In genomic region chr9:92325269-92325990, GRCh38 we compare ENCODE assay signal across 8 cellular contexts. TPM values are rescaled to one million over a fixed set of nuclear protein-coding genes. Genes with fewer than 3 reads are reported as not detected.
A peak's percentile ranks its signal among the peaks of the same experiment; 100 is the strongest.
DNase-seq lines count a peak whose midpoint lies in the region; ATAC-seq and TF ChIP-seq lines count a peak whose summit lies in the region.

Gene CENPP (plus strand): TSS chr9:92325953.
Gene NOL8 (minus strand): TSS chr9:92325350. CDS start chr9:92324161, 1,189 bp downstream.

- H3K27ac ChIP-seq in RWPE1 = peak within 1 kb of the TSS; percentile 93
- H3K27ac ChIP-seq in naive thymus-derived CD4-positive, alpha-beta T cell (ENCODE audit: low read depth, low read length) = peak within 1 kb of the TSS; percentile 88

- H3K36me3 Mint-ChIP-seq in activated T-helper 17 cell treated with anti-CD3 and anti-CD28 coated beads, Interleukin-2, amount 50 U/mL, for 72 hours (ENCODE audit: low read depth) = peaks cover 52% of the 10 kb centered on the region
- H3K36me3 Mint-ChIP-seq in naive thymus-derived CD4-positive, alpha-beta T cell = peaks cover 0 to 11% (median 7%) of the 10 kb centered on the region in 5 donors
- H3K36me3 Mint-ChIP-seq in stimulated activated naive B cell treated with anti-CD40 and anti-IgM and Interleukin-4, amounts not matched to agents 10 μg/mL and 1 μg/mL and 100 μg/mL, for 72 hours = peaks cover 8 to 21% of the 10 kb centered on the region in 2 donors

- peaks cover 19% of the 10 kb centered on the region for H3K4me1 Mint-ChIP-seq in activated T-helper 17 cell treated with anti-CD3 and anti-CD28 coated beads, Interleukin-2, amount 50 U/mL, for 72 hours
- peaks cover 14 to 41% (median 35%) of the 10 kb centered on the region in 7 donors for H3K4me1 Mint-ChIP-seq in naive thymus-derived CD4-positive, alpha-beta T cell
- peaks cover 23 to 40% of the 10 kb centered on the region in 2 donors for H3K4me1 Mint-ChIP-seq in stimulated activated naive B cell treated with anti-CD40 and anti-IgM and Interleukin-4, amounts not matched to agents 10 μg/mL and 1 μg/mL and 100 μg/mL, for 72 hours

- intact Hi-C loops in naive thymus-derived CD4-positive, alpha-beta T cell (cut with micrococcal nuclease) = loop anchor here (1.0 to 10.0 kb wide), 13 partner anchors 32 to 1841 kb away; partner anchors contain the start of genes IARS1 (in 2 of the 2), SPTLC1 (in 2 of the 2), CARD19 (in 1 of the 2) and FAM120AOS (in 1 of the 2)

- no peaks in the 10 kb centered on the region for H3K9me3 Mint-ChIP-seq in activated T-helper 17 cell treated with anti-CD3 and anti-CD28 coated beads, Interleukin-2, amount 50 U/mL, for 72 hours
- H3K9me3 Mint-ChIP-seq in naive thymus-derived CD4-positive, alpha-beta T cell = no peaks in the 10 kb centered on the region
- H3K9me3 Mint-ChIP-seq in stimulated activated naive B cell treated with anti-CD40 and anti-IgM and Interleukin-4, amounts not matched to agents 10 μg/mL and 1 μg/mL and 100 μg/mL, for 72 hours = no peaks in the 10 kb centered on the region

- peak; percentile 96 for ATAC-seq in activated T-helper 17 cell treated with anti-CD3 and anti-CD28 coated beads, Interleukin-2, amount 50 U/mL, for 72 hours (replicated peaks)
- peak; percentile 95 for ATAC-seq in naive thymus-derived CD4-positive, alpha-beta T cell
- peak; percentile 95 to 96 for ATAC-seq in stimulated activated naive B cell treated with anti-CD40 and anti-IgM and Interleukin-4, amounts not matched to agents 10 μg/mL and 1 μg/mL and 100 μg/mL, for 72 hours (replicated peaks)

- DNase-seq in EL (peak; percentile 89), GOT3 (lab: John Stamatoyannopoulos, UW) (peak; percentile 31), LHCN-M2 (ENCODE audit: low read depth) (peak; percentile 87), RWPE1 (ENCODE audit: low spot score) (peak; percentile 98), fibroblast of mammary gland (ENCODE audit: low read depth) (peak; percentile 89)
- DNase-seq in naive thymus-derived CD4-positive, alpha-beta T cell = peak; percentile 75 to 91 (median 89)
- peak; percentile 86 for DNase-seq in stimulated activated naive B cell treated with anti-CD40 and anti-IgM and Interleukin-4, amounts not matched to agents 10 μg/mL and 1 μg/mL and 100 μg/mL, for 72 hours

- no peak for TF ChIP-seq CTCF in RWPE1 (conservative IDR thresholded peaks at IDR 0.05; ENCODE audit: low read depth)
- no peak for TF ChIP-seq CTCF in fibroblast of mammary gland (conservative IDR thresholded peaks at IDR 0.05; ENCODE audit: control insufficient read depth, insufficient read depth, low read depth, low read length)

- peak within 1 kb of the TSS; percentile 91 for H3K4me3 Mint-ChIP-seq in activated T-helper 17 cell treated with anti-CD3 and anti-CD28 coated beads, Interleukin-2, amount 50 U/mL, for 72 hours
- H3K4me3 Mint-ChIP-seq in naive thymus-derived CD4-positive, alpha-beta T cell = peak within 1 kb of the TSS; percentile 94 to 100 (median 98)
- H3K4me3 Mint-ChIP-seq in stimulated activated naive B cell treated with anti-CD40 and anti-IgM and Interleukin-4, amounts not matched to agents 10 μg/mL and 1 μg/mL and 100 μg/mL, for 72 hours = peak within 1 kb of the TSS; percentile 98 to 100

- H3K4me3 ChIP-seq in fibroblast of mammary gland (ENCODE audit: control insufficient read depth, low read depth, low read length) = peak within 1 kb of the TSS; percentile 83
- H3K4me3 ChIP-seq in naive thymus-derived CD4-positive, alpha-beta T cell (ENCODE audit: low read length) = peak within 1 kb of the TSS; percentile 90

- no peaks in the 10 kb centered on the region for H3K27me3 Mint-ChIP-seq in activated T-helper 17 cell treated with anti-CD3 and anti-CD28 coated beads, Interleukin-2, amount 50 U/mL, for 72 hours
- no peaks in the 10 kb centered on the region for H3K27me3 Mint-ChIP-seq in naive thymus-derived CD4-positive, alpha-beta T cell
- H3K27me3 Mint-ChIP-seq in stimulated activated naive B cell treated with anti-CD40 and anti-IgM and Interleukin-4, amounts not matched to agents 10 μg/mL and 1 μg/mL and 100 μg/mL, for 72 hours = no peaks in the 10 kb centered on the region

- peaks cover 0 to 21% (median 4%) of the 10 kb centered on the region in 3 experiments for H3K36me3 ChIP-seq in naive thymus-derived CD4-positive, alpha-beta T cell (ENCODE audit: control insufficient read depth in 2 of 3, insufficient read depth in 3 of 3, low read length in 3 of 3)

- H3K9me3 ChIP-seq in naive thymus-derived CD4-positive, alpha-beta T cell (ENCODE audit: control insufficient read depth in 2 of 3, low read length in 3 of 3) = no peaks in the 10 kb centered on the region

- POLR2A ChIA-PET in RWPE1 (lab: Yijun Ruan, JAX; ENCODE audit: low non-redundant PET) = interaction anchor here (1.0 kb wide), 1 partner anchor 345 kb away, joined by 4 read pairs; the partner anchor contains the start of gene IPPK
- POLR2A ChIA-PET in naive thymus-derived CD4-positive, alpha-beta T cell (lab: Charles Lee) = interaction anchor here (0.6 to 3.2 kb wide), 16 partner anchors 8 to 1128 kb away, joined by 3 to 18 read pairs (median 4); partner anchors contain the start of genes IARS1, IPPK and SPTLC1

- H3K27ac Mint-ChIP-seq in activated T-helper 17 cell treated with anti-CD3 and anti-CD28 coated beads, Interleukin-2, amount 50 U/mL, for 72 hours = peak within 1 kb of the TSS; percentile 96
- peak within 1 kb of the TSS; percentile 97 to 100 (median 99) for H3K27ac Mint-ChIP-seq in naive thymus-derived CD4-positive, alpha-beta T cell
- H3K27ac Mint-ChIP-seq in stimulated activated naive B cell treated with anti-CD40 and anti-IgM and Interleukin-4, amounts not matched to agents 10 μg/mL and 1 μg/mL and 100 μg/mL, for 72 hours = peak within 1 kb of the TSS; percentile 100

- CTCF ChIA-PET in RWPE1 (lab: Yijun Ruan, JAX) = interaction anchor here (0.6 to 1.0 kb wide), 6 partner anchors 11 to 310 kb away, joined by 3 to 4 read pairs (median 3); no protein-coding TSS in a partner anchor
- CTCF ChIA-PET in naive thymus-derived CD4-positive, alpha-beta T cell (lab: Charles Lee) = no interaction called here

- H3K4me1 ChIP-seq in naive thymus-derived CD4-positive, alpha-beta T cell (ENCODE audit: control insufficient read depth in 2 of 2, insufficient read depth in 2 of 2, low read length in 2 of 2) = peaks cover 11 to 12% of the 10 kb centered on the region in 2 donors

- no peaks in the 10 kb centered on the region for H3K27me3 ChIP-seq in naive thymus-derived CD4-positive, alpha-beta T cell (ENCODE audit: control insufficient read depth in 2 of 2, insufficient read depth in 2 of 2, low read length in 2 of 2)

RNA-seq across cellular contexts. Expression of gene CENPP, which starts in this region (rescaled TPM):
- total RNA-seq in LHCN-M2 (2014; rRNA removed) = 12.0 and 14.6 TPM in 2 replicates
- 2.5 TPM for polyA plus RNA-seq in LHCN-M2 (2012)
- total RNA-seq in activated T-helper 17 cell treated with anti-CD3 and anti-CD28 coated beads, Interleukin-2, amount 50 U/mL, for 72 hours = 10 to 100 TPM; 19.3 to 31.5 TPM
- total RNA-seq in naive thymus-derived CD4-positive, alpha-beta T cell = 10 to 100 TPM in 1 of 5 experiments, 1 to 10 TPM in 4; 2.5 to 24.3 (median 4.1) TPM
- polyA plus RNA-seq in naive thymus-derived CD4-positive, alpha-beta T cell = 1 to 10 TPM; 1.2 to 3.5 TPM

RNA-seq across cellular contexts. Expression of gene NOL8, which starts in this region (rescaled TPM):
- 25.5 and 27.3 TPM in 2 replicates for total RNA-seq in LHCN-M2 (2014; rRNA removed)
- 7.5 TPM for polyA plus RNA-seq in LHCN-M2 (2012)
- total RNA-seq in activated T-helper 17 cell treated with anti-CD3 and anti-CD28 coated beads, Interleukin-2, amount 50 U/mL, for 72 hours = 10 to 100 TPM; 62.3 to 62.7 TPM
- total RNA-seq in naive thymus-derived CD4-positive, alpha-beta T cell = 100 to 1,000 TPM in 2 of 5 experiments, 10 to 100 TPM in 3; 42.8 to 115 (median 67.2) TPM
- 10 to 100 TPM; 25.4 to 35.8 TPM for polyA plus RNA-seq in naive thymus-derived CD4-positive, alpha-beta T cell

Comparison
In these comparisons a context has a peak if more than half of its experiments do, and no peak if none do; other contexts are left out.
1. Peak in every context shown above with its lines: DNase-seq, ATAC-seq, H3K4me3 ChIP-seq and H3K27ac ChIP-seq.
2. DNase-seq: peak in every context shown above with its lines; median percentile 98 in RWPE1; 89 in EL; 89 in fibroblast of mammary gland; 89 in naive thymus-derived CD4-positive, alpha-beta T cell; 87 in LHCN-M2; 86 in stimulated activated naive B cell treated with anti-CD40 and anti-IgM and Interleukin-4, amounts not matched to agents 10 μg/mL and 1 μg/mL and 100 μg/mL, for 72 hours; 31 in GOT3.